1 cellular context compared by ENCODE assay signal in the genomic region with DNA sequence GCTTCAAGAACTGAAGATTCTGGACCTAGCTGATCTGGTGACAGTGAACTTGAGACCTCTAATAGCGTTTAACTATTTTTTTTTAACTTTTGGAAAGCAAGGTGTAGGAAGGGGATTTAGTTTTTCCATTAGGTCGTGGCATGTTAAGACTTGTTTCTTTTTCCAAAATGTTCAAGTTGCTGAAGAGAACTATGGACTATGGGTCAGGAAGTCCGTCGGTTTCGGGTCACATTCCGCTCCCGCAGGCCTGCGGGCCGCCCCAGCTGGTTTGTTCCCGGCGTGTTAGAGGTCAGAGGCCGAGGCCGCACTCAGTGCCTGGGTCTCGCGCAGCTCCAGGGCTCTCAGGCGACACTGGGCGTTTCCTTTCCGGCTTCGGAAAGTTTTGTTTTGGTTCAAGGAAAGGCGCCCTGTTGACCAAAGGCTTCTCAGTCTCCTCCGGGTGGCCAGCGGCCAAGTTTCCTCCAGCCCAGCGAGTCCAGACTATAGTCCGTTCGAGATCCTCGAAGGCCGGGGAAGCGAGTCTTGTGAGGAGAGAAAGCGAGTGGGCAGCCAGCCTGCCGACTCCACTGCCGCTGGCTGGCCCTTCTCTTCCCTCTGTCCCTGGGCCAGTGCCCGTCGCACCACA.
TF ChIP-seq lines count a peak whose summit lies in the region.

No MANE protein-coding gene starts in this region.

TF ChIP-seq in HepG2, 621 proteins besides CTCF, POLR2A, EP300 and RAD21 (continued from another document and continues in another):
- TF ChIP-seq MNT (IDR thresholded peaks at IDR 0.05) (no peak), HNF4A (CRISPR knock-in tag; IDR thresholded peaks at IDR 0.05) (peak; percentile 98), HDAC1 (CRISPR knock-in tag; IDR thresholded peaks at IDR 0.05) (peak; percentile 17), ISL2 (CRISPR knock-in tag; IDR thresholded peaks at IDR 0.05) (peak; percentile 18; the same call in 1 of the 2 replicates), SMARCE1 (IDR thresholded peaks at IDR 0.05; ENCODE audit: borderline replicate concordance) (no peak), SIN3A (IDR thresholded peaks at IDR 0.05; ENCODE audit: borderline replicate concordance, low read depth, low read length) (0 out of 2 replicates have a peak, but pooled peaks have one; percentile 29), NR1H2 (CRISPR knock-in tag; IDR thresholded peaks at IDR 0.05; ENCODE audit: borderline replicate concordance, low read depth) (no peak), SNRNP70 (IDR thresholded peaks at IDR 0.05; ENCODE audit: low read depth, low read length) (no peak), GLMP (CRISPR knock-in tag; IDR thresholded peaks at IDR 0.05; ENCODE audit: borderline replicate concordance) (no peak), NFYC (CRISPR knock-in tag; IDR thresholded peaks at IDR 0.05) (no peak; the same call in 1 of the 2 replicates), FOXA3 (CRISPR knock-in tag; IDR thresholded peaks at IDR 0.05) (0 out of 2 replicates have a peak, but pooled peaks have one; percentile 25), ZNF660 (CRISPR knock-in tag; IDR thresholded peaks at IDR 0.05; ENCODE audit: borderline replicate concordance, low read depth) (no peak), EED (CRISPR knock-in tag; IDR thresholded peaks at IDR 0.05) (peak; percentile 42; the same call in 1 of the 2 replicates), BRCA1 (CRISPR knock-in tag; IDR thresholded peaks at IDR 0.05) (peak; percentile 28; the same call in 1 of the 2 replicates), ATRX (CRISPR knock-in tag; IDR thresholded peaks at IDR 0.05; ENCODE audit: borderline replicate concordance) (no peak), PHF8 (CRISPR knock-in tag; IDR thresholded peaks at IDR 0.05) (no peak), ZBTB7B (CRISPR knock-in tag; IDR thresholded peaks at IDR 0.05) (no peak), BHLHE40 (IDR thresholded peaks at IDR 0.05; ENCODE audit: low read length) (no peak), SPEN (CRISPR knock-in tag; IDR thresholded peaks at IDR 0.05; ENCODE audit: low read depth) (no peak; the same call in 1 of the 2 replicates), BCL3 (CRISPR knock-in tag; IDR thresholded peaks at IDR 0.05) (no peak; the same call in 1 of the 2 replicates), STAT5B (CRISPR knock-in tag; IDR thresholded peaks at IDR 0.05) (0 out of 2 replicates have a peak, but pooled peaks have one; percentile 10), RXRB (CRISPR knock-in tag; IDR thresholded peaks at IDR 0.05; ENCODE audit: borderline replicate concordance) (peak; percentile 58), KAT7 (CRISPR knock-in tag; IDR thresholded peaks at IDR 0.05; ENCODE audit: borderline replicate concordance) (no peak; the same call in 1 of the 2 replicates), REPIN1 (CRISPR knock-in tag; IDR thresholded peaks at IDR 0.05; ENCODE audit: borderline replicate concordance, low read depth) (no peak; the same call in 1 of the 2 replicates), ZNF652 (CRISPR knock-in tag; IDR thresholded peaks at IDR 0.05; ENCODE audit: borderline replicate concordance, low read depth) (no peak), ZNF841 (CRISPR knock-in tag; IDR thresholded peaks at IDR 0.05; ENCODE audit: borderline replicate concordance) (no peak), ZNF276 (CRISPR knock-in tag; IDR thresholded peaks at IDR 0.05; ENCODE audit: low read depth) (no peak; the same call in 1 of the 2 replicates), NFE2L2 (IDR thresholded peaks at IDR 0.05; ENCODE audit: low read length) (no peak), SMAD1 (CRISPR knock-in tag; IDR thresholded peaks at IDR 0.05; ENCODE audit: borderline replicate concordance, low read depth) (no peak), ZSCAN29 (CRISPR knock-in tag; conservative IDR thresholded peaks at IDR 0.05) (no peak), MYC (CRISPR knock-in tag; IDR thresholded peaks at IDR 0.05; ENCODE audit: borderline replicate concordance) (0 out of 2 replicates have a peak, but pooled peaks have one; percentile 13)
- TF ChIP-seq, protein P1, sequence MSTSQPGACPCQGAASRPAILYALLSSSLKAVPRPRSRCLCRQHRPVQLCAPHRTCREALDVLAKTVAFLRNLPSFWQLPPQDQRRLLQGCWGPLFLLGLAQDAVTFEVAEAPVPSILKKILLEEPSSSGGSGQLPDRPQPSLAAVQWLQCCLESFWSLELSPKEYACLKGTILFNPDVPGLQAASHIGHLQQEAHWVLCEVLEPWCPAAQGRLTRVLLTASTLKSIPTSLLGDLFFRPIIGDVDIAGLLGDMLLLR (CRISPR knock-in tag; IDR thresholded peaks at IDR 0.05) = no peak
- TF ChIP-seq, protein P2, sequence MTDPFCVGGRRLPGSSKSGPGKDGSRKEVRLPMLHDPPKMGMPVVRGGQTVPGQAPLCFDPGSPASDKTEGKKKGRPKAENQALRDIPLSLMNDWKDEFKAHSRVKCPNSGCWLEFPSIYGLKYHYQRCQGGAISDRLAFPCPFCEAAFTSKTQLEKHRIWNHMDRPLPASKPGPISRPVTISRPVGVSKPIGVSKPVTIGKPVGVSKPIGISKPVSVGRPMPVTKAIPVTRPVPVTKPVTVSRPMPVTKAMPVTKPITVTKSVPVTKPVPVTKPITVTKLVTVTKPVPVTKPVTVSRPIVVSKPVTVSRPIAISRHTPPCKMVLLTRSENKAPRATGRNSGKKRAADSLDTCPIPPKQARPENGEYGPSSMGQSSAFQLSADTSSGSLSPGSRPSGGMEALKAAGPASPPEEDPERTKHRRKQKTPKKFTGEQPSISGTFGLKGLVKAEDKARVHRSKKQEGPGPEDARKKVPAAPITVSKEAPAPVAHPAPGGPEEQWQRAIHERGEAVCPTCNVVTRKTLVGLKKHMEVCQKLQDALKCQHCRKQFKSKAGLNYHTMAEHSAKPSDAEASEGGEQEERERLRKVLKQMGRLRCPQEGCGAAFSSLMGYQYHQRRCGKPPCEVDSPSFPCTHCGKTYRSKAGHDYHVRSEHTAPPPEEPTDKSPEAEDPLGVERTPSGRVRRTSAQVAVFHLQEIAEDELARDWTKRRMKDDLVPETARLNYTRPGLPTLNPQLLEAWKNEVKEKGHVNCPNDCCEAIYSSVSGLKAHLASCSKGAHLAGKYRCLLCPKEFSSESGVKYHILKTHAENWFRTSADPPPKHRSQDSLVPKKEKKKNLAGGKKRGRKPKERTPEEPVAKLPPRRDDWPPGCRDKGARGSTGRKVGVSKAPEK (CRISPR knock-in tag; IDR thresholded peaks at IDR 0.05; ENCODE audit: borderline replicate concordance) = peak; percentile 31; the same call in 1 of the 2 replicates
- TF ChIP-seq, protein P3, sequence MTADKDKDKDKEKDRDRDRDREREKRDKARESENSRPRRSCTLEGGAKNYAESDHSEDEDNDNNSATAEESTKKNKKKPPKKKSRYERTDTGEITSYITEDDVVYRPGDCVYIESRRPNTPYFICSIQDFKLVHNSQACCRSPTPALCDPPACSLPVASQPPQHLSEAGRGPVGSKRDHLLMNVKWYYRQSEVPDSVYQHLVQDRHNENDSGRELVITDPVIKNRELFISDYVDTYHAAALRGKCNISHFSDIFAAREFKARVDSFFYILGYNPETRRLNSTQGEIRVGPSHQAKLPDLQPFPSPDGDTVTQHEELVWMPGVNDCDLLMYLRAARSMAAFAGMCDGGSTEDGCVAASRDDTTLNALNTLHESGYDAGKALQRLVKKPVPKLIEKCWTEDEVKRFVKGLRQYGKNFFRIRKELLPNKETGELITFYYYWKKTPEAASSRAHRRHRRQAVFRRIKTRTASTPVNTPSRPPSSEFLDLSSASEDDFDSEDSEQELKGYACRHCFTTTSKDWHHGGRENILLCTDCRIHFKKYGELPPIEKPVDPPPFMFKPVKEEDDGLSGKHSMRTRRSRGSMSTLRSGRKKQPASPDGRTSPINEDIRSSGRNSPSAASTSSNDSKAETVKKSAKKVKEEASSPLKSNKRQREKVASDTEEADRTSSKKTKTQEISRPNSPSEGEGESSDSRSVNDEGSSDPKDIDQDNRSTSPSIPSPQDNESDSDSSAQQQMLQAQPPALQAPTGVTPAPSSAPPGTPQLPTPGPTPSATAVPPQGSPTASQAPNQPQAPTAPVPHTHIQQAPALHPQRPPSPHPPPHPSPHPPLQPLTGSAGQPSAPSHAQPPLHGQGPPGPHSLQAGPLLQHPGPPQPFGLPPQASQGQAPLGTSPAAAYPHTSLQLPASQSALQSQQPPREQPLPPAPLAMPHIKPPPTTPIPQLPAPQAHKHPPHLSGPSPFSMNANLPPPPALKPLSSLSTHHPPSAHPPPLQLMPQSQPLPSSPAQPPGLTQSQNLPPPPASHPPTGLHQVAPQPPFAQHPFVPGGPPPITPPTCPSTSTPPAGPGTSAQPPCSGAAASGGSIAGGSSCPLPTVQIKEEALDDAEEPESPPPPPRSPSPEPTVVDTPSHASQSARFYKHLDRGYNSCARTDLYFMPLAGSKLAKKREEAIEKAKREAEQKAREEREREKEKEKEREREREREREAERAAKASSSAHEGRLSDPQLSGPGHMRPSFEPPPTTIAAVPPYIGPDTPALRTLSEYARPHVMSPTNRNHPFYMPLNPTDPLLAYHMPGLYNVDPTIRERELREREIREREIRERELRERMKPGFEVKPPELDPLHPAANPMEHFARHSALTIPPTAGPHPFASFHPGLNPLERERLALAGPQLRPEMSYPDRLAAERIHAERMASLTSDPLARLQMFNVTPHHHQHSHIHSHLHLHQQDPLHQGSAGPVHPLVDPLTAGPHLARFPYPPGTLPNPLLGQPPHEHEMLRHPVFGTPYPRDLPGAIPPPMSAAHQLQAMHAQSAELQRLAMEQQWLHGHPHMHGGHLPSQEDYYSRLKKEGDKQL (CRISPR knock-in tag; IDR thresholded peaks at IDR 0.05; ENCODE audit: low read depth) = no peak
- TF ChIP-seq, protein P4, sequence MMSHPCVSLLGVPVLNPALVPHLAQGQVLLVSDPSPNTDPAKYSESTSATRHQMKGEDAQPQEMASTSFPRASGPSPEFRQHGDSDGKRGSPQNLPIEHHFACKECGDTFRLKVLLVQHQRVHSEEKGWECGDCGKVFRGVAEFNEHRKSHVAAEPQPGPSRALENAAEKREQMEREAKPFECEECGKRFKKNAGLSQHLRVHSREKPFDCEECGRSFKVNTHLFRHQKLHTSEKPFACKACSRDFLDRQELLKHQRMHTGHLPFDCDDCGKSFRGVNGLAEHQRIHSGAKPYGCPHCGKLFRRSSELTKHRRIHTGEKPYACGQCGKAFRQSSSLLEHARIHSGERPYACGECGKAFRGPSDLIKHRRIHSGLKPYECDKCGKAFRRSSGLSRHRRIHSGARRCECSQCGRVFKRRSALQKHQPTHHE (CRISPR knock-in tag; IDR thresholded peaks at IDR 0.05; ENCODE audit: borderline replicate concordance) = no peak; the same call in 1 of the 2 replicates
- TF ChIP-seq, protein P5, sequence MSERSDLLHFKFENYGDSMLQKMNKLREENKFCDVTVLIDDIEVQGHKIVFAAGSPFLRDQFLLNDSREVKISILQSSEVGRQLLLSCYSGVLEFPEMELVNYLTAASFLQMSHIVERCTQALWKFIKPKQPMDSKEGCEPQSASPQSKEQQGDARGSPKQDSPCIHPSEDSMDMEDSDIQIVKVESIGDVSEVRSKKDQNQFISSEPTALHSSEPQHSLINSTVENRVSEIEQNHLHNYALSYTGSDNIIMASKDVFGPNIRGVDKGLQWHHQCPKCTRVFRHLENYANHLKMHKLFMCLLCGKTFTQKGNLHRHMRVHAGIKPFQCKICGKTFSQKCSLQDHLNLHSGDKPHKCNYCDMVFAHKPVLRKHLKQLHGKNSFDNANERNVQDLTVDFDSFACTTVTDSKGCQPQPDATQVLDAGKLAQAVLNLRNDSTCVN (CRISPR knock-in tag; IDR thresholded peaks at IDR 0.05; ENCODE audit: borderline replicate concordance) = peak; percentile 17; the same call in 1 of the 2 replicates
- TF ChIP-seq, protein P6, sequence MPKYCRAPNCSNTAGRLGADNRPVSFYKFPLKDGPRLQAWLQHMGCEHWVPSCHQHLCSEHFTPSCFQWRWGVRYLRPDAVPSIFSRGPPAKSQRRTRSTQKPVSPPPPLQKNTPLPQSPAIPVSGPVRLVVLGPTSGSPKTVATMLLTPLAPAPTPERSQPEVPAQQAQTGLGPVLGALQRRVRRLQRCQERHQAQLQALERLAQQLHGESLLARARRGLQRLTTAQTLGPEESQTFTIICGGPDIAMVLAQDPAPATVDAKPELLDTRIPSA (CRISPR knock-in tag; IDR thresholded peaks at IDR 0.05; ENCODE audit: borderline replicate concordance) = no peak
